ENCODE assay signal across 19 cellular contexts in the genomic region with DNA sequence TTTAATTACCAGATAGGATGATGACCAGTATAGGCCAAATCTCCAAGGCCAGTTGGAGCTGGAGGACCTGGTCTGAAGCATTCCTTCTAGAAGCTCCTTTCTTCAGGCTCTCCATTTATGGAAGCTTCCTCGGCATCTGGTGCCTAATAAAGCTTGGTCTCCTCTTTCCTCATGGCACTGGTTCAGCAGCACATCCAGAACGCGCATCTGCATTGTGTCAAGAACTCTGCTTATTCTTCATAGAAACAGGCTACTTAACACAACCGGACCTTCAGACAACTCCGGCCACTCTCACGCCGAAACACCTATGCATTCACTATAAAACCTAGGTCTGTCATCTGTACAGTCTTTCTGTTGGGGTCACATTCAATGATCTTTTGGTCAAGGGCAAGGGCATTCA.
DNase-seq lines count a peak whose midpoint lies in the region; ATAC-seq and TF ChIP-seq lines count a peak whose summit lies in the region.
"Had no signal": no experiment of that assay in that cellular context is flagged by ENCODE, and none has a peak within 500 bp of the region (broad histone marks: within the 10 kb centered on the region; RNA-seq: fewer than 3 reads in every experiment).

No MANE protein-coding gene starts in this region.

- no peaks in the 10 kb centered on the region for H3K36me3 ChIP-seq in heart right ventricle
- no peaks in the 10 kb centered on the region for H3K36me3 ChIP-seq in lung (ENCODE audit: control insufficient read depth in 2 of 2, insufficient read depth in 2 of 2, low read length in 2 of 2)
- no peaks in the 10 kb centered on the region for H3K36me3 ChIP-seq in rectal smooth muscle tissue (ENCODE audit: control insufficient read depth, insufficient read depth, low read length)
- H3K36me3 ChIP-seq in vagina: no peaks in the 10 kb centered on the region

- H3K9me3 ChIP-seq in heart right ventricle (no peaks in the 10 kb centered on the region), lung (ENCODE audit: control insufficient read depth in 2 of 2, insufficient read depth in 1 of 2, low read length in 1 of 2) (no peaks in the 10 kb centered on the region), vagina (no peaks in the 10 kb centered on the region)
- H3K9me3 ChIP-seq: A549 had no signal

- no peaks in the 10 kb centered on the region for H3K27me3 ChIP-seq in heart right ventricle
- no peaks in the 10 kb centered on the region for H3K27me3 ChIP-seq in lung (ENCODE audit: control insufficient read depth, insufficient read depth)
- no peaks in the 10 kb centered on the region for H3K27me3 ChIP-seq in rectal smooth muscle tissue (ENCODE audit: control insufficient read depth, insufficient read depth, low read length)
- no peaks in the 10 kb centered on the region for H3K27me3 ChIP-seq in vagina

- H3K4me3 ChIP-seq in heart right ventricle: no peak overlapping the region
- H3K4me3 ChIP-seq in lung: no peak overlapping the region
- no peak overlapping the region for H3K4me3 ChIP-seq in rectal smooth muscle tissue (ENCODE audit: low read length)
- H3K4me3 ChIP-seq in vagina: no peak overlapping the region
- H3K4me3 ChIP-seq: A549 had no signal

- DNase-seq in heart right ventricle: no peak
- DNase-seq in left ventricle myocardium superior: no peak
- no peak for DNase-seq in lung (ENCODE audit: low spot score)
- no peak for DNase-seq in vagina (ENCODE audit: extremely low spot score in 2 of 2)
- DNase-seq in HK-2 (ENCODE audit: unreplicated experiment): no peak
- DNase-seq in activated CD4-positive, alpha-beta T cell treated with anti-CD3 and anti-CD28 coated beads, Interleukin-2, amount 50 U/mL, for 48 hours: no peak
- DNase-seq: activated B cell treated with CpG ODN at 0.5 μM for 24 hours; C1 segment of cervical spinal cord; head of caudate nucleus; Kasumi-1; mammary epithelial cell; NCI-H1105 treated with DMSO at 0.1 percent for 48 hours; NCI-H2107; SIG-M5; stimulated activated CD4-positive, alpha-beta T cell treated with anti-CD3 and anti-CD28 coated beads, Interleukin-4, amount 100 ng/mL, for 1 hour; T-helper 2 cell had no signal

- H3K9ac ChIP-seq in rectal smooth muscle tissue (ENCODE audit: low read length): no peak overlapping the region

- ATAC-seq in heart right ventricle: no peak
- no peak for ATAC-seq in left ventricle myocardium superior
- ATAC-seq in lung (ENCODE audit: insufficient read depth, low FRiP score): no peak
- no peak for ATAC-seq in GM19023 (IDR thresholded peaks at IDR 0.05; ENCODE audit: unreplicated experiment)
- ATAC-seq: A549 had no signal

- intact Hi-C loops in heart right ventricle (cut with DNase I) (loop anchor here in 3 of 10 donors (2.0 to 10.0 kb wide), 3 partner anchors 23 to 149 kb away; no protein-coding TSS in a partner anchor), left ventricle myocardium superior (cut with micrococcal nuclease) (loop anchor here (10.0 kb wide), 1 partner anchor 79 kb away; no protein-coding TSS in a partner anchor), vagina (cut with DNase I) (loop anchor here (2.0 to 10.0 kb wide), 2 partner anchors 99 to 119 kb away; no protein-coding TSS in a partner anchor)

- H3K4me1 ChIP-seq in heart right ventricle (peaks cover 11 to 46% (median 32%) of the 10 kb centered on the region in 9 donors), lung (ENCODE audit: control insufficient read depth in 2 of 2, insufficient read depth in 2 of 2, low read length in 2 of 2) (peaks cover 0 to 11% of the 10 kb centered on the region in 2 donors), rectal smooth muscle tissue (ENCODE audit: control insufficient read depth, insufficient read depth, low read length) (peaks cover 68% of the 10 kb centered on the region), vagina (peaks cover 48% of the 10 kb centered on the region)

- no peak for TF ChIP-seq POLR2A in vagina (IDR thresholded peaks at IDR 0.05)

- TF ChIP-seq CTCF in heart right ventricle (IDR thresholded peaks at IDR 0.05) (no peak), lung (IDR thresholded peaks at IDR 0.05; ENCODE audit: control extremely low read depth, extremely low read depth) (no peak), vagina (IDR thresholded peaks at IDR 0.05) (no peak)

- H3K27ac ChIP-seq in heart right ventricle (peak overlapping the region in 8 of 10 donors; percentile 86 to 96 (median 90)), lung (ENCODE audit: low read depth in 1 of 2, low read length in 1 of 2) (peak overlapping the region; percentile 10 to 82), rectal smooth muscle tissue (ENCODE audit: low read depth, low read length) (peak overlapping the region; percentile 97), vagina (peak overlapping the region; percentile 96)
- H3K27ac ChIP-seq: A549 had no signal

- WGBS in heart right ventricle, 2 donors: 89 to 94% methylated on average over 7 of the region's 7 CpGs
- WGBS in lung, 2 donors: 84 to 95% methylated on average over 7 of the region's 7 CpGs

Comparison
In these comparisons a context has a peak if more than half of its experiments do, and no peak if none do; other contexts are left out.
1. H3K27ac ChIP-seq: peak in every context shown above with its lines; median percentile 97 in rectal smooth muscle tissue; 96 in vagina; 90 in heart right ventricle; 46 in lung.